ENCODE assay signal across 9 cellular contexts in genomic region chr5:150447188-150447587, GRCh38. TPM values are rescaled to one million over a fixed set of nuclear protein-coding genes. Genes with fewer than 3 reads are reported as not detected.
DNase-seq lines count a peak whose midpoint lies in the region; ATAC-seq and TF ChIP-seq lines count a peak whose summit lies in the region.
"Had no signal": no experiment of that assay in that cellular context is flagged by ENCODE, and none has a peak within 500 bp of the region (broad histone marks: within the 10 kb centered on the region; RNA-seq: fewer than 3 reads in every experiment).

No MANE protein-coding gene starts in this region.

- H3K27me3 Mint-ChIP-seq in activated CD8-positive, alpha-beta T cell treated with anti-CD3 and anti-CD28 coated beads for 36 hours: no peaks in the 10 kb centered on the region

- no peak overlapping the region for H3K27ac ChIP-seq in mesendoderm (ENCODE audit: low read depth, low read length)

- DNase-seq in BE2C: no peak
- no peak for DNase-seq in GM12865 (ENCODE audit: low read depth)
- DNase-seq in activated CD8-positive, alpha-beta T cell treated with anti-CD3 and anti-CD28 coated beads for 36 hours: no peak
- DNase-seq in mesendoderm: no peak
- no peak for DNase-seq in COLO829 (ENCODE audit: low spot score)
- DNase-seq in activated CD4-positive, CD25-positive, alpha-beta regulatory T cell (lab: John Stamatoyannopoulos, UW): no peak
- DNase-seq in DMS79 treated with DMSO at 0.1 percent for 48 hours (lab: John Stamatoyannopoulos, UW): no peak
- DNase-seq: NCI-H187 treated with DMSO at 0.1 percent for 48 hours had no signal

- no peak overlapping the region for H2BK15ac ChIP-seq in mesendoderm (replicated peaks; ENCODE audit: low read depth)

- peak overlapping the region; percentile 100 for H3K9ac ChIP-seq in mesendoderm (ENCODE audit: low read length)

- H4K5ac ChIP-seq in mesendoderm (ENCODE audit: low read length): no peak overlapping the region

- no peaks in the 10 kb centered on the region for H3K9me3 ChIP-seq in BE2C

- H2BK120ac ChIP-seq in mesendoderm (ENCODE audit: low read depth, low read length): no peak overlapping the region

- H3K4me3 Mint-ChIP-seq in activated CD8-positive, alpha-beta T cell treated with anti-CD3 and anti-CD28 coated beads for 36 hours: peak overlapping the region; percentile 92

- no peak overlapping the region for H3K4ac ChIP-seq in mesendoderm (ENCODE audit: low read depth, low read length)

- peaks cover 60% of the 10 kb centered on the region for H3K36me3 Mint-ChIP-seq in activated CD8-positive, alpha-beta T cell treated with anti-CD3 and anti-CD28 coated beads for 36 hours (ENCODE audit: low read depth)

- CTCF ChIA-PET in activated CD8-positive, alpha-beta T cell treated with anti-CD3 and anti-CD28 coated beads for 36 hours (lab: Charles Lee): interaction anchor here (1.8 kb wide), 1 partner anchor 11 kb away, joined by 8 read pairs; no protein-coding TSS in a partner anchor

- POLR2A ChIA-PET in activated CD8-positive, alpha-beta T cell treated with anti-CD3 and anti-CD28 coated beads for 36 hours (lab: Charles Lee): interaction anchor here (1.1 to 3.8 kb wide), 8 partner anchors 9 to 43 kb away, joined by 3 to 21 read pairs (median 4); no protein-coding TSS in a partner anchor

- H3K79me2 ChIP-seq in mesendoderm (ENCODE audit: control insufficient read depth, insufficient read depth, low read length): peaks cover 38% of the 10 kb centered on the region

- TF ChIP-seq CTCF in BE2C (IDR thresholded peaks at IDR 0.05; ENCODE audit: low read depth, low read length) (no peak), GM12865 (IDR thresholded peaks at IDR 0.05; ENCODE audit: insufficient read depth, low read depth, low read length, missing control alignments) (no peak)
- TF ChIP-seq CTCF in activated CD8-positive, alpha-beta T cell treated with anti-CD3 and anti-CD28 coated beads for 36 hours (IDR thresholded peaks at IDR 0.05): no peak

- peaks cover 1% of the 10 kb centered on the region for H3K9me3 Mint-ChIP-seq in activated CD8-positive, alpha-beta T cell treated with anti-CD3 and anti-CD28 coated beads for 36 hours

- H3K4me1 ChIP-seq in BE2C (peaks cover 5% of the 10 kb centered on the region), mesendoderm (ENCODE audit: control insufficient read depth, low read depth, low read length) (peaks cover 5% of the 10 kb centered on the region)

- no peak for ATAC-seq in activated CD8-positive, alpha-beta T cell treated with anti-CD3 and anti-CD28 coated beads for 36 hours
- no peak for ATAC-seq in HG02678 (IDR thresholded peaks at IDR 0.05; ENCODE audit: unreplicated experiment)

- peaks cover 30% of the 10 kb centered on the region for H3K4me1 Mint-ChIP-seq in activated CD8-positive, alpha-beta T cell treated with anti-CD3 and anti-CD28 coated beads for 36 hours (ENCODE audit: low read depth)

- H3K4me2 ChIP-seq in mesendoderm (ENCODE audit: low read length): peak overlapping the region; percentile 1

- H3K27me3 ChIP-seq in BE2C (no peaks in the 10 kb centered on the region), mesendoderm (ENCODE audit: insufficient read depth, low read length, poor library complexity) (no peaks in the 10 kb centered on the region)

- H3K4me3 ChIP-seq in BE2C (ENCODE audit: low read depth, low read length): peak overlapping the region; percentile 100
- peak overlapping the region; percentile 58; the same call in 1 of the 2 replicates for H3K4me3 ChIP-seq in GM12865 (ENCODE audit: low read depth, low read length)
- H3K4me3 ChIP-seq in mesendoderm (ENCODE audit: low read length): no peak overlapping the region

- no peak overlapping the region for H4K8ac ChIP-seq in mesendoderm (ENCODE audit: low read depth, low read length)

- no peak overlapping the region for H2AK5ac ChIP-seq in mesendoderm (ENCODE audit: low read length)

- intact Hi-C loops in activated CD8-positive, alpha-beta T cell treated with anti-CD3 and anti-CD28 coated beads for 36 hours (cut with micrococcal nuclease): no loop called here

- peaks cover 26% of the 10 kb centered on the region for H3K79me1 ChIP-seq in mesendoderm (ENCODE audit: low read length)

- no peak overlapping the region for H3K23ac ChIP-seq in mesendoderm (ENCODE audit: low read length)

- no peak overlapping the region for H2BK5ac ChIP-seq in mesendoderm (ENCODE audit: low read length)

- H3K36me3 ChIP-seq in BE2C: peaks cover 62% of the 10 kb centered on the region
- peaks cover 30% of the 10 kb centered on the region for H3K36me3 ChIP-seq in mesendoderm (ENCODE audit: control insufficient read depth, insufficient read depth, low read length)

- no CpG with 5 or more reads among the region's 6 CpGs for WGBS in mesendoderm (ENCODE audit: extremely low coverage, insufficient coverage, low lambda C conversion rate)

- H3K27ac Mint-ChIP-seq in activated CD8-positive, alpha-beta T cell treated with anti-CD3 and anti-CD28 coated beads for 36 hours: peak overlapping the region; percentile 100

- peak overlapping the region; percentile 80 for H3K56ac ChIP-seq in mesendoderm (ENCODE audit: low read length)

- no peak overlapping the region for H3K18ac ChIP-seq in mesendoderm (ENCODE audit: low read length)

RNA-seq across cellular contexts. Expression of gene RPS14, which starts 2.4 kb away (rescaled TPM):
- 2,025 TPM for polyA plus RNA-seq in BE2C (2012; ENCODE audit: insufficient read depth, insufficient read length, low read depth)
- total RNA-seq in activated CD8-positive, alpha-beta T cell treated with anti-CD3 and anti-CD28 coated beads for 36 hours: 1,000 to 10,000 TPM; 3,542 to 3,651 TPM
- 4,258 TPM for polyA plus RNA-seq in mesendoderm (2013, experiment 1 of 2)
- 4,342 TPM for polyA plus RNA-seq in mesendoderm (2013, experiment 2 of 2)

RNA-seq across cellular contexts. Expression of gene CD74, which starts 34.5 kb away (rescaled TPM):
- 0.91 TPM for polyA plus RNA-seq in BE2C (2012; ENCODE audit: insufficient read depth, insufficient read length, low read depth)
- 100 to 1,000 TPM; 277 to 282 TPM for total RNA-seq in activated CD8-positive, alpha-beta T cell treated with anti-CD3 and anti-CD28 coated beads for 36 hours
- polyA plus RNA-seq in mesendoderm (2013, experiment 1 of 2): 61.0 TPM
- polyA plus RNA-seq in mesendoderm (2013, experiment 2 of 2): 63.7 TPM
